ENCODE assay signal across 13 cellular contexts in genomic region chr13:112657850-112658445, GRCh38. TPM values are rescaled to one million over a fixed set of nuclear protein-coding genes. Genes with fewer than 3 reads are reported as not detected.
DNase-seq lines count a peak whose midpoint lies in the region; ATAC-seq, FAIRE-seq and TF ChIP-seq lines count a peak whose summit lies in the region.
"Had no signal": no experiment of that assay in that cellular context is flagged by ENCODE, and none has a peak within 500 bp of the region (broad histone marks: within the 10 kb centered on the region; RNA-seq: fewer than 3 reads in every experiment).

No MANE protein-coding gene starts in this region.

- TF ChIP-seq CTCF in right atrium auricular region (IDR thresholded peaks at IDR 0.05) (no peak), body of pancreas (IDR thresholded peaks at IDR 0.05) (no peak), kidney (IDR thresholded peaks at IDR 0.05; ENCODE audit: borderline replicate concordance, extremely low read depth, insufficient read depth) (no peak)

- intact Hi-C loops in left ventricle myocardium superior (cut with micrococcal nuclease) (no loop called here), body of pancreas (cut with DNase I) (no loop called here), kidney (cut with DNase I) (no loop called here)

- no peaks in the 10 kb centered on the region for H3K36me3 ChIP-seq in right atrium auricular region
- H3K36me3 ChIP-seq in body of pancreas (replicated peaks in 1 of 2; ENCODE audit: insufficient read depth in 1 of 2, low read depth in 2 of 2): no peaks in the 10 kb centered on the region
- H3K36me3 ChIP-seq in kidney (ENCODE audit: control insufficient read depth in 1 of 2, insufficient read depth in 2 of 2, low read length in 2 of 2): no peaks in the 10 kb centered on the region
- H3K36me3 ChIP-seq in effector memory CD4-positive, alpha-beta T cell (ENCODE audit: control insufficient read depth, insufficient read depth, low read length): no peaks in the 10 kb centered on the region
- H3K36me3 ChIP-seq: upper lobe of left lung had no signal

- 48 to 77% methylated on average over 3 to 14 of the region's 14 CpGs for WGBS in body of pancreas, 2 donors

- H3K4me1 ChIP-seq in right atrium auricular region: no peaks in the 10 kb centered on the region
- peaks cover 8% of the 10 kb centered on the region for H3K4me1 ChIP-seq in body of pancreas
- H3K4me1 ChIP-seq in kidney (ENCODE audit: control insufficient read depth in 1 of 2, insufficient read depth in 1 of 2, low read depth in 1 of 2, low read length in 2 of 2): peaks cover 6 to 13% of the 10 kb centered on the region in 2 donors
- no peaks in the 10 kb centered on the region for H3K4me1 ChIP-seq in effector memory CD4-positive, alpha-beta T cell (ENCODE audit: control insufficient read depth, insufficient read depth, low read length, poor library complexity, severe bottlenecking)
- H3K4me1 ChIP-seq: A549, upper lobe of left lung had no signal

- no peak overlapping the region for H3K27ac ChIP-seq in right atrium auricular region
- H3K27ac ChIP-seq in body of pancreas: peak overlapping the region in 3 of 4 donors; percentile 18 to 71 (median 47)
- H3K27ac ChIP-seq in kidney (ENCODE audit: low read depth in 2 of 2, low read length in 2 of 2): peak overlapping the region; percentile 68 to 89
- no peak overlapping the region for H3K27ac ChIP-seq in effector memory CD4-positive, alpha-beta T cell (ENCODE audit: insufficient read depth, low read length, poor library complexity, severe bottlenecking)
- H3K27ac ChIP-seq: A549, upper lobe of left lung had no signal

- H3K4me3 ChIP-seq in right atrium auricular region (no peak overlapping the region), body of pancreas (no peak overlapping the region), kidney (ENCODE audit: low read length in 2 of 2) (no peak overlapping the region)
- no peak overlapping the region for H3K4me3 ChIP-seq in effector memory CD4-positive, alpha-beta T cell (ENCODE audit: insufficient read depth, low read depth, low read length, poor library complexity, severe bottlenecking)
- H3K4me3 ChIP-seq: A549, upper lobe of left lung had no signal

- DNase-seq in left ventricle myocardium superior: no peak
- DNase-seq in right atrium auricular region (ENCODE audit: low spot score): no peak
- DNase-seq in body of pancreas: peak in 3 of 4 donors; percentile 19 to 49 (median 23)
- DNase-seq in kidney: peak; percentile 92
- DNase-seq in activated naive CD4-positive, alpha-beta T cell (lab: John Stamatoyannopoulos, UW): no peak
- no peak for DNase-seq in effector memory CD4-positive, alpha-beta T cell
- DNase-seq in NOMO-1 (lab: John Stamatoyannopoulos, UW; ENCODE audit: unreplicated experiment in 2 of 2): no peak
- DNase-seq in T-helper 1 cell: no peak
- DNase-seq: anterior cingulate cortex, foreskin melanocyte, MV-4-11, upper lobe of left lung had no signal

- no peak for TF ChIP-seq POLR2A in body of pancreas (IDR thresholded peaks at IDR 0.05)

- H3K27me3 ChIP-seq in right atrium auricular region (no peaks in the 10 kb centered on the region), body of pancreas (no peaks in the 10 kb centered on the region)
- H3K27me3 ChIP-seq in effector memory CD4-positive, alpha-beta T cell (replicated peaks; ENCODE audit: control insufficient read depth, insufficient read depth, low read length, poor library complexity, severe bottlenecking): no peaks in the 10 kb centered on the region
- H3K27me3 ChIP-seq: upper lobe of left lung had no signal

- H3K9me3 ChIP-seq in right atrium auricular region (no peaks in the 10 kb centered on the region), body of pancreas (no peaks in the 10 kb centered on the region), kidney (ENCODE audit: control insufficient read depth in 1 of 2, low read length in 2 of 2) (no peaks in the 10 kb centered on the region)
- no peaks in the 10 kb centered on the region for H3K9me3 ChIP-seq in effector memory CD4-positive, alpha-beta T cell (ENCODE audit: control insufficient read depth, low read length)
- H3K9me3 ChIP-seq: A549, upper lobe of left lung had no signal

- ATAC-seq in left ventricle myocardium superior (peak; percentile 22), body of pancreas (peak; percentile 73)
- ATAC-seq: A549 had no signal

- FAIRE-seq in kidney (lab: Jason Lieb, UNC): no peak
- FAIRE-seq: A549 had no signal

- H3K9ac ChIP-seq in kidney (ENCODE audit: low read length in 2 of 2): peak overlapping the region in 1 of 2 donors; percentile 66

RNA-seq across cellular contexts. Expression of gene ATP11A, which starts 31.9 kb away (rescaled TPM):
- total RNA-seq in left ventricle myocardium superior (102 TPM), right atrium auricular region (10 to 100 TPM; 31.8 to 48.6 TPM), body of pancreas (10 to 100 TPM; 24.1 to 33.9 TPM), kidney (212 TPM)
- polyA plus RNA-seq in kidney (ENCODE audit: insufficient read depth, low read depth, low replicate concordance): 4.9 TPM

Comparison
In these comparisons a context has a peak if more than half of its experiments do, and no peak if none do; other contexts are left out.
1. DNase-seq: peak in body of pancreas (3 of 4) and kidney (single experiment); none in left ventricle myocardium superior (single experiment), right atrium auricular region (single experiment), activated naive CD4-positive, alpha-beta T cell (0 of 4), effector memory CD4-positive, alpha-beta T cell (0 of 3), NOMO-1 (0 of 2) and T-helper 1 cell (0 of 5).
2. H3K27ac ChIP-seq: peak in body of pancreas (3 of 4) and kidney (2 of 2); none in right atrium auricular region (0 of 2) and effector memory CD4-positive, alpha-beta T cell (single experiment).